In genomic region chr6:156685823-156686428, GRCh38 we compare ENCODE assay signal across 8 cellular contexts.
DNase-seq lines count a peak whose midpoint lies in the region; ATAC-seq and TF ChIP-seq lines count a peak whose summit lies in the region.

No MANE protein-coding gene starts in this region.

- H2AFZ ChIP-seq in KMS-11 (ENCODE audit: low read depth) = peak overlapping the region; percentile 73

- no peaks in the 10 kb centered on the region for H3K27me3 ChIP-seq in BLaER1 treated with 17β-estradiol and CSF1 and Interleukin-3, amounts not matched to agents 10 nM and 100 nM
- H3K27me3 ChIP-seq in KMS-11 (ENCODE audit: insufficient read depth, low read depth) = 0 out of 2 replicates have a peak, but pooled peaks cover 5% of the 10 kb centered on the region

- H3K9me3 Mint-ChIP-seq in natural killer cell = no peaks in the 10 kb centered on the region

- no peak for TF ChIP-seq CTCF in KMS-11 (conservative IDR thresholded peaks at IDR 0.05; ENCODE audit: low read depth, low read length)
- no peak for TF ChIP-seq CTCF in choroid plexus epithelial cell (conservative IDR thresholded peaks at IDR 0.05; ENCODE audit: low read depth, low read length)
- no peak for TF ChIP-seq CTCF in natural killer cell (IDR thresholded peaks at IDR 0.05)

- H3K4me3 ChIP-seq in BLaER1 treated with 17β-estradiol and CSF1 and Interleukin-3, amounts not matched to agents 10 nM and 100 nM = peak overlapping the region; percentile 63 to 83 (median 72)
- H3K4me3 ChIP-seq in KMS-11 (IDR thresholded peaks at IDR 0.05; ENCODE audit: insufficient read depth, low read depth, low read length) (no peak overlapping the region), choroid plexus epithelial cell (ENCODE audit: low read depth, low read length) (peak overlapping the region; percentile 69)

- no peaks in the 10 kb centered on the region for H4K20me1 ChIP-seq in BLaER1 treated with 17β-estradiol and CSF1 and Interleukin-3, amounts not matched to agents 10 nM and 100 nM
- H4K20me1 ChIP-seq in KMS-11 (ENCODE audit: insufficient read depth) = no peaks in the 10 kb centered on the region

- no peaks in the 10 kb centered on the region for H3K9me3 ChIP-seq in BLaER1 treated with 17β-estradiol and CSF1 and Interleukin-3, amounts not matched to agents 10 nM and 100 nM (replicated peaks in 1 of 11)

- H3K4me2 ChIP-seq in BLaER1 treated with 17β-estradiol and CSF1 and Interleukin-3, amounts not matched to agents 10 nM and 100 nM = peak overlapping the region; percentile 70 to 94 (median 88)
- H3K4me2 ChIP-seq in KMS-11 = peak overlapping the region; percentile 90

- H3K36me3 ChIP-seq in BLaER1 treated with 17β-estradiol and CSF1 and Interleukin-3, amounts not matched to agents 10 nM and 100 nM = no peaks in the 10 kb centered on the region
- H3K36me3 ChIP-seq in KMS-11 (ENCODE audit: insufficient read depth) = no peaks in the 10 kb centered on the region

- H3K4me3 Mint-ChIP-seq in natural killer cell = peak overlapping the region; percentile 92

- intact Hi-C loops in natural killer cell (cut with micrococcal nuclease) = loop anchor here (2.0 to 5.0 kb wide), 2 partner anchors 335 to 586 kb away; no protein-coding TSS in a partner anchor

- DNase-seq in choroid plexus epithelial cell (ENCODE audit: low read depth) (no peak), natural killer cell (no peak), LoVo (ENCODE audit: low spot score) (no peak), iPS-NIHi7 (ENCODE audit: extremely low spot score) (no peak)

- peak overlapping the region; percentile 72 to 75 for H3K27ac Mint-ChIP-seq in natural killer cell

- peak overlapping the region; percentile 91 to 97 (median 95) for H3K9ac ChIP-seq in BLaER1 treated with 17β-estradiol and CSF1 and Interleukin-3, amounts not matched to agents 10 nM and 100 nM
- peak overlapping the region; percentile 99; the same call in 1 of the 2 replicates for H3K9ac ChIP-seq in KMS-11

- H3K4me1 Mint-ChIP-seq in natural killer cell = peaks cover 12 to 16% of the 10 kb centered on the region in 2 donors

- H3K4me1 ChIP-seq in BLaER1 treated with 17β-estradiol and CSF1 and Interleukin-3, amounts not matched to agents 10 nM and 100 nM = peaks cover 15 to 29% (median 18%) of the 10 kb centered on the region in 10 experiments
- H3K4me1 ChIP-seq in KMS-11 (ENCODE audit: low read depth, poor library complexity, severe bottlenecking) = peaks cover 17% of the 10 kb centered on the region

- ATAC-seq in natural killer cell (no peak), GM21381 (IDR thresholded peaks at IDR 0.05; ENCODE audit: unreplicated experiment) (no peak), HG03571 (IDR thresholded peaks at IDR 0.05; ENCODE audit: unreplicated experiment) (no peak)

- peaks cover 6 to 10% of the 10 kb centered on the region in 2 donors for H3K27me3 Mint-ChIP-seq in natural killer cell (ENCODE audit: low read depth in 2 of 2)

- H3K27ac ChIP-seq in BLaER1 treated with 17β-estradiol and CSF1 and Interleukin-3, amounts not matched to agents 10 nM and 100 nM = peak overlapping the region; percentile 89 to 97 (median 95)
- H3K27ac ChIP-seq in KMS-11 = peak overlapping the region; percentile 99

- no peaks in the 10 kb centered on the region for H3K36me3 Mint-ChIP-seq in natural killer cell

- H3K79me2 ChIP-seq in KMS-11 (ENCODE audit: insufficient read depth, low read depth) = no peaks in the 10 kb centered on the region
